1 cellular context compared by ENCODE assay signal in genomic region chr1:206486995-206487788, GRCh38.
TF ChIP-seq lines count a peak whose summit lies in the region.

No MANE protein-coding gene starts in this region.

TF ChIP-seq in K562, 482 proteins besides CTCF, POLR2A, EP300 and RAD21 (continued from another document):
- TF ChIP-seq ARID3A (IDR thresholded peaks at IDR 0.05; ENCODE audit: borderline replicate concordance, low read depth, low read length) (no peak), L3MBTL2 (IDR thresholded peaks at IDR 0.05) (peak; percentile 72), CC2D1A (IDR thresholded peaks at IDR 0.05) (no peak)
